26 cellular contexts compared by ENCODE assay signal in the genomic region with DNA sequence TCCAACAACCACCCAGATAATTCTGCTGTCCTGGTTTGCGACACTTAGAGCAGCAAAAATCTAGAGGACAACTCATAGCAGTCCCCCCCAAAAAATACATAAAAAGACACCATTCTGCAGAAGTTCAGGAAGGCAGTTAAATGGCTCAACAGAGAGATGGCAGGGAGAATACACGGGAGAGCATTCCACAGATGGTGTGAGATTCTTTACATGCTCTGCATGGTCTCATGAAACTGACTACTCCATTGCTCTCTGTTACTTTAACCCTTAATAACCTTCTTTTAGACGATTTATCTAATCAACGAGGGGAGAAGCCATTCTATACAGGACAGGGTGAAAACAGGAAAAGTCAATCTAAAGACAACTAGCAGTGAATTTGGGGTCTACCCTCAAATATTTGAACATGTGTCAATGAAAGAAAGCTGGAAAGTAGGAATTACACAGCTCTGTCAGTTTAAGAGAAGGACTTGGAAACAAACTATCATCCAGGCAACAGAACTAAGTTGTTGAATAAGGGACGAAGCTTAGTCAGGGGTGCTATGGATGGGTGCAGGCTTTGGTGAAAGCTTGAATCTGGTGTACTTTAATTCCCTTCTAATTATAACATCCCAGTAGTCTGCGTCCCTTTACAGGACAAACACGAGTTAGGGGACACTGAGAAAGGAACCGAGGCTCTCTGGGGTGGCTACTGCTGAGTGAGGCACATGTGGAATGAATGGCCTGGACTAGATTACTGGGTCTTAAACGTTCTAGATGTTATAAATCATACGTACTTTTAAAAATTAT. TPM values are rescaled to one million over a fixed set of nuclear protein-coding genes. Genes with fewer than 3 reads are reported as not detected.
A peak's percentile ranks its signal among the peaks of the same experiment; 100 is the strongest.
DNase-seq lines count a peak whose midpoint lies in the region; TF ChIP-seq lines count a peak whose summit lies in the region.
"Had no signal": no experiment of that assay in that cellular context is flagged by ENCODE, and none has a peak within 500 bp of the region (broad histone marks: within the 10 kb centered on the region; RNA-seq: fewer than 3 reads in every experiment).

No MANE protein-coding gene starts in this region.

- H3K4me1 ChIP-seq in GM23248 (ENCODE audit: insufficient read depth) (peaks cover 22% of the 10 kb centered on the region), left ventricle myocardium inferior (peaks cover 15% of the 10 kb centered on the region), sigmoid colon (peaks cover 0 to 39% (median 17%) of the 10 kb centered on the region in 4 donors), stomach (peaks cover 6 to 18% (median 13%) of the 10 kb centered on the region in 4 donors)
- H3K4me1 ChIP-seq: SJCRH30 had no signal

- peak; percentile 17 for DNase-seq in GM23248
- DNase-seq in choroid plexus epithelial cell (ENCODE audit: low read depth) = peak; percentile 82
- no peak for DNase-seq in left ventricle myocardium inferior
- DNase-seq in sigmoid colon = no peak
- DNase-seq in stimulated activated CD4-positive, alpha-beta T cell treated with anti-CD3 and anti-CD28 coated beads, Interleukin-4, amount 100 ng/mL, for 1 hour = no peak
- no peak for DNase-seq in GM10248 (ENCODE audit: extremely low spot score)
- no peak for DNase-seq in NCI-H146 (lab: John Stamatoyannopoulos, UW)
- no peak for DNase-seq in stomach
- DNase-seq: activated CD4-positive, alpha-beta T cell treated with anti-CD3 and anti-CD28 coated beads, Interleukin-2, amount 50 U/mL, for 4 hours; activated CD8-positive, alpha-beta memory T cell treated with anti-CD3 and anti-CD28 coated beads, Interleukin-2, amount 50 U/mL, for 48 hours; activated effector memory CD4-positive, alpha-beta T cell treated with anti-CD3 and anti-CD28 coated beads, Interleukin-2, amount 50 U/mL, for 16 hours; amygdala; CD4-positive, alpha-beta T cell; DMS153; effector CD4-positive, alpha-beta T cell; head of caudate nucleus; MM.1S; NCI-H1694; NCI-H2227 treated with DMSO at 0.1 percent for 48 hours; NCI-H82; SJCRH30; stimulated activated CD4-positive, alpha-beta T cell treated with anti-CD3 and anti-CD28 coated beads, Interleukin-2, amount 100 ng/mL, for 24 hours; stimulated activated naive CD4-positive, alpha-beta T cell; thyroid gland had no signal

- no peaks in the 10 kb centered on the region for H3K9me3 ChIP-seq in GM23248 (ENCODE audit: low read depth)
- H3K9me3 ChIP-seq in left ventricle myocardium inferior (replicated peaks) = peaks cover 7% of the 10 kb centered on the region
- H3K9me3 ChIP-seq in sigmoid colon = no peaks in the 10 kb centered on the region
- no peaks in the 10 kb centered on the region for H3K9me3 ChIP-seq in stomach
- H3K9me3 ChIP-seq: SJCRH30, thyroid gland had no signal

- in situ Hi-C loops in GM23248 (cut with MboI) = loop anchor here (5.0 to 25.0 kb wide), 3 partner anchors 100 to 410 kb away; no protein-coding TSS in a partner anchor

- H3K9me2 ChIP-seq in GM23248 (ENCODE audit: insufficient read depth) = no peaks in the 10 kb centered on the region

- H3F3A ChIP-seq in GM23248 (ENCODE audit: insufficient read depth) = no peaks in the 10 kb centered on the region

- TF ChIP-seq CTCF in choroid plexus epithelial cell (conservative IDR thresholded peaks at IDR 0.05; ENCODE audit: low read depth, low read length) = no peak
- no peak for TF ChIP-seq CTCF in left ventricle myocardium inferior (IDR thresholded peaks at IDR 0.05; ENCODE audit: borderline replicate concordance)
- no peak for TF ChIP-seq CTCF in sigmoid colon (IDR thresholded peaks at IDR 0.05)
- no peak for TF ChIP-seq CTCF in GM10248 (IDR thresholded peaks at IDR 0.05; ENCODE audit: control extremely low read depth, extremely low read depth, low read depth, missing control alignments)
- TF ChIP-seq CTCF in stomach (IDR thresholded peaks at IDR 0.05) = no peak

- H3K4me3 ChIP-seq in GM23248 = no peak overlapping the region
- H3K4me3 ChIP-seq in choroid plexus epithelial cell (ENCODE audit: low read depth, low read length) = no peak overlapping the region
- peak overlapping the region; percentile 57 for H3K4me3 ChIP-seq in left ventricle myocardium inferior
- H3K4me3 ChIP-seq in sigmoid colon = no peak overlapping the region
- H3K4me3 ChIP-seq in stomach = no peak overlapping the region
- H3K4me3 ChIP-seq: GM12878, lung, SJCRH30, thyroid gland had no signal

- H3K27me3 ChIP-seq in GM23248 (replicated peaks; ENCODE audit: insufficient read depth) (no peaks in the 10 kb centered on the region), left ventricle myocardium inferior (ENCODE audit: low read depth) (peaks cover 22% of the 10 kb centered on the region), sigmoid colon (no peaks in the 10 kb centered on the region), stomach (peaks cover 0 to 10% (median 4%) of the 10 kb centered on the region in 3 donors)
- H3K27me3 ChIP-seq: SJCRH30, thyroid gland had no signal

- TF ChIP-seq POLR2A in sigmoid colon (IDR thresholded peaks at IDR 0.05) (no peak), stomach (IDR thresholded peaks at IDR 0.05) (no peak)

- H3K36me3 ChIP-seq in GM23248 (ENCODE audit: low read depth) (no peaks in the 10 kb centered on the region), left ventricle myocardium inferior (no peaks in the 10 kb centered on the region), sigmoid colon (no peaks in the 10 kb centered on the region), stomach (peaks cover 0 to 3% (median 0%) of the 10 kb centered on the region in 4 donors)
- H3K36me3 ChIP-seq: SJCRH30, thyroid gland had no signal

- H2AFZ ChIP-seq in GM23248 = no peak overlapping the region

- no peak overlapping the region for H3K4me2 ChIP-seq in GM23248 (ENCODE audit: unreplicated experiment)

- CTCF ChIA-PET in GM10248 (lab: Yijun Ruan, JAX) = no interaction called here

- peaks cover 26% of the 10 kb centered on the region for H3K79me2 ChIP-seq in GM23248 (ENCODE audit: insufficient read depth)

- no peak overlapping the region for H3K27ac ChIP-seq in GM23248
- H3K27ac ChIP-seq in left ventricle myocardium inferior (replicated peaks) = peak overlapping the region; percentile 90
- H3K27ac ChIP-seq in sigmoid colon = peak overlapping the region in 3 of 4 donors; percentile 56 to 62 (median 62)
- H3K27ac ChIP-seq in stomach = no peak overlapping the region
- H3K27ac ChIP-seq: SJCRH30, thyroid gland had no signal

- POLR2A ChIA-PET in GM10248 (lab: Yijun Ruan, JAX) = no interaction called here

- intact Hi-C loops in left ventricle myocardium inferior (cut with micrococcal nuclease) (no loop called here), sigmoid colon (cut with DNase I) (loop anchor here (10.0 kb wide), 1 partner anchor 227 kb away; no protein-coding TSS in a partner anchor), stomach (cut with DNase I; ENCODE audit: low total_unique reads) (no loop called here)

- no peaks in the 10 kb centered on the region for H4K20me1 ChIP-seq in GM23248 (ENCODE audit: insufficient read depth)

- 63 to 65% methylated on average over 10 of the region's 10 CpGs for WGBS in GM23248 (ENCODE audit: low coverage in 1 of 2, low lambda C conversion rate in 2 of 2, missing lambda C conversion rate in 2 of 2), 2 experiments
- WGBS in sigmoid colon, 2 donors = 78 to 82% methylated on average over 10 of the region's 10 CpGs
- 73 to 79% (median 74%) methylated on average over 10 of the region's 10 CpGs for WGBS in stomach, 5 donors

- no peak overlapping the region for H3K9ac ChIP-seq in GM23248

- TF ChIP-seq EP300 in sigmoid colon (IDR thresholded peaks at IDR 0.05) = no peak
- TF ChIP-seq EP300 in stomach (IDR thresholded peaks at IDR 0.05) = no peak

RNA-seq across cellular contexts. Expression of gene PERP, which starts 5.1 kb away (rescaled TPM):
- 24.8 and 28.5 TPM in 2 replicates for total RNA-seq in GM23248 (2014; rRNA removed; shearing (Covaris generic))
- polyA plus RNA-seq in GM23248 (2016; fragmentation: Nextera tagmentation; extraction: Ambion mirVana) (45.3 and 45.7 TPM in 2 replicates), sigmoid colon (10 to 100 TPM; 21.7 to 43.7 (median 31.8) TPM), stomach (100 to 1,000 TPM in 1 of 3 donors, 10 to 100 TPM in 2; 24.0 to 159 (median 24.2) TPM)
- total RNA-seq in left ventricle myocardium inferior (53.9 TPM), sigmoid colon (10 to 100 TPM; 35.0 to 41.4 (median 37.1) TPM), stomach (10 to 100 TPM in 3 of 5 donors, 1 to 10 TPM in 2; 3.8 to 53.1 (median 12.8) TPM)

RNA-seq across cellular contexts. Expression of gene ARFGEF3, which starts 59.6 kb away (rescaled TPM):
- total RNA-seq in GM23248 (2014; rRNA removed; shearing (Covaris generic)) = 0.11 and 0.13 TPM in 2 replicates
- 0.06 TPM in 2 replicates for polyA plus RNA-seq in GM23248 (2016; fragmentation: Nextera tagmentation; extraction: Ambion mirVana)
- total RNA-seq in left ventricle myocardium inferior = 2.0 TPM
- total RNA-seq in sigmoid colon = 1 to 10 TPM; 1.5 to 3.6 (median 2.8) TPM
- 1 to 10 TPM; 3.5 to 5.2 (median 3.6) TPM for polyA plus RNA-seq in sigmoid colon
- 10 to 100 TPM; 13.0 to 44.6 (median 32.1) TPM for total RNA-seq in stomach
- polyA plus RNA-seq in stomach = 1 to 10 TPM; 3.2 to 5.2 (median 4.3) TPM
- total RNA-seq: CD4-positive, alpha-beta T cell had no signal

Comparison
In these comparisons a context has a peak if more than half of its experiments do, and no peak if none do; other contexts are left out.
1. DNase-seq: peak in GM23248 (single experiment) and choroid plexus epithelial cell (single experiment); none in left ventricle myocardium inferior (single experiment), sigmoid colon (single experiment), stimulated activated CD4-positive, alpha-beta T cell treated with anti-CD3 and anti-CD28 coated beads, Interleukin-4, amount 100 ng/mL, for 1 hour (single experiment), GM10248 (single experiment), NCI-H146 (single experiment) and stomach (single experiment).
2. H3K27ac ChIP-seq: peak in left ventricle myocardium inferior (single experiment) and sigmoid colon (3 of 4); none in GM23248 (single experiment) and stomach (0 of 5).